ENCODE assay signal across 1 cellular context in the genomic region with DNA sequence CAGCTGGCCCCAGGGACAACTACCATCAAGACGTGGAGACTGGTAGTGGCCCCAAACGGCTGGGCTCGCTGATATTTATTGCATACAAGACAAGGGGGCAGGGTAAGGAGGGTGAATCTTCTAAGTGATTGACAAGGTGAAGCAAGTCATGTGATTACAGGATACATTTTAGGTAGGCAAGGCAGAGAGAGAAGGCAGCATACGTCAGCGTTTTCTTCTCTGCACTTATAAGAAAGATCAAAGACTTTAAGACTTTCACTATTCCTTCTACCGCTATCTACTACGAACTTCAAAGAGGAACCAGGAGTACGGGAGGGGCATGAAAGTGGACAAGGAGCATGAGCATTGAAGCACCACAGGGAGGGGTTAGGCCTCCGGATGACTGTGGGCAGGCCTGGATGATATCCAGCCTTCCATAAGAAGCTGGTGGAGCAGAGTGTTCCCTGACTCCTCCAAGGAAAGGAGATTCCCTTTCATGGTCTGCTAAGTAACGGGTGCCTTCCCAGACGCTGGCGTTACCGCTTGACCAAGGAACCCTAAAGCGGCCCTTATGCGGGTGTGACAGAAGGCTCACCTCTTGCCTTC.
TF ChIP-seq lines count a peak whose summit lies in the region.
"Not testable (repeated sequence)": the region's sequence is repeated elsewhere in the genome, so short reads cannot be mapped to it uniquely, and the experiment has no call there.

No MANE protein-coding gene starts in this region.

TF ChIP-seq in K562, 482 proteins besides CTCF, POLR2A, EP300 and RAD21:
- TF ChIP-seq LEF1 (IDR thresholded peaks at IDR 0.05) = peak; percentile 52; the same call in 1 of the 2 replicates
- TF ChIP-seq, protein P1, sequence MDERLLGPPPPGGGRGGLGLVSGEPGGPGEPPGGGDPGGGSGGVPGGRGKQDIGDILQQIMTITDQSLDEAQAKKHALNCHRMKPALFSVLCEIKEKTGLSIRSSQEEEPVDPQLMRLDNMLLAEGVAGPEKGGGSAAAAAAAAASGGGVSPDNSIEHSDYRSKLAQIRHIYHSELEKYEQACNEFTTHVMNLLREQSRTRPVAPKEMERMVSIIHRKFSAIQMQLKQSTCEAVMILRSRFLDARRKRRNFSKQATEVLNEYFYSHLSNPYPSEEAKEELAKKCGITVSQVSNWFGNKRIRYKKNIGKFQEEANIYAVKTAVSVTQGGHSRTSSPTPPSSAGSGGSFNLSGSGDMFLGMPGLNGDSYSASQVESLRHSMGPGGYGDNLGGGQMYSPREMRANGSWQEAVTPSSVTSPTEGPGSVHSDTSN (CRISPR knock-in tag; IDR thresholded peaks at IDR 0.05; ENCODE audit: low read depth) = not testable (repeated sequence)
- TF ChIP-seq, protein P1 (tag; conservative IDR thresholded peaks at IDR 0.05; ENCODE audit: low read depth) = 0 out of 2 replicates have a peak, but pooled peaks have one; percentile 38
- TF ChIP-seq, protein P2, sequence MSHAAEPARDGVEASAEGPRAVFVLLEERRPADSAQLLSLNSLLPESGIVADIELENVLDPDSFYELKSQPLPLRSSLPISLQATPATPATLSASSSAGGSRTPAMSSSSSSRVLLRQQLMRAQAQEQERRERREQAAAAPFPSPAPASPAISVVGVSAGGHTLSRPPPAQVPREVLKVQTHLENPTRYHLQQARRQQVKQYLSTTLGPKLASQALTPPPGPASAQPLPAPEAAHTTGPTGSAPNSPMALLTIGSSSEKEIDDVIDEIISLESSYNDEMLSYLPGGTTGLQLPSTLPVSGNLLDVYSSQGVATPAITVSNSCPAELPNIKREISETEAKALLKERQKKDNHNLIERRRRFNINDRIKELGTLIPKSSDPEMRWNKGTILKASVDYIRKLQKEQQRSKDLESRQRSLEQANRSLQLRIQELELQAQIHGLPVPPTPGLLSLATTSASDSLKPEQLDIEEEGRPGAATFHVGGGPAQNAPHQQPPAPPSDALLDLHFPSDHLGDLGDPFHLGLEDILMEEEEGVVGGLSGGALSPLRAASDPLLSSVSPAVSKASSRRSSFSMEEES (CRISPR knock-in tag; IDR thresholded peaks at IDR 0.05) = peak; percentile 73
- TF ChIP-seq ZNF316 (IDR thresholded peaks at IDR 0.05) = peak; percentile 63
- TF ChIP-seq, protein P3, sequence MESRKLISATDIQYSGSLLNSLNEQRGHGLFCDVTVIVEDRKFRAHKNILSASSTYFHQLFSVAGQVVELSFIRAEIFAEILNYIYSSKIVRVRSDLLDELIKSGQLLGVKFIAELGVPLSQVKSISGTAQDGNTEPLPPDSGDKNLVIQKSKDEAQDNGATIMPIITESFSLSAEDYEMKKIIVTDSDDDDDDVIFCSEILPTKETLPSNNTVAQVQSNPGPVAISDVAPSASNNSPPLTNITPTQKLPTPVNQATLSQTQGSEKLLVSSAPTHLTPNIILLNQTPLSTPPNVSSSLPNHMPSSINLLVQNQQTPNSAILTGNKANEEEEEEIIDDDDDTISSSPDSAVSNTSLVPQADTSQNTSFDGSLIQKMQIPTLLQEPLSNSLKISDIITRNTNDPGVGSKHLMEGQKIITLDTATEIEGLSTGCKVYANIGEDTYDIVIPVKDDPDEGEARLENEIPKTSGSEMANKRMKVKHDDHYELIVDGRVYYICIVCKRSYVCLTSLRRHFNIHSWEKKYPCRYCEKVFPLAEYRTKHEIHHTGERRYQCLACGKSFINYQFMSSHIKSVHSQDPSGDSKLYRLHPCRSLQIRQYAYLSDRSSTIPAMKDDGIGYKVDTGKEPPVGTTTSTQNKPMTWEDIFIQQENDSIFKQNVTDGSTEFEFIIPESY (CRISPR knock-in tag; IDR thresholded peaks at IDR 0.05) = 0 out of 2 replicates have a peak, but pooled peaks have one; percentile 35
- TF ChIP-seq, protein P4, sequence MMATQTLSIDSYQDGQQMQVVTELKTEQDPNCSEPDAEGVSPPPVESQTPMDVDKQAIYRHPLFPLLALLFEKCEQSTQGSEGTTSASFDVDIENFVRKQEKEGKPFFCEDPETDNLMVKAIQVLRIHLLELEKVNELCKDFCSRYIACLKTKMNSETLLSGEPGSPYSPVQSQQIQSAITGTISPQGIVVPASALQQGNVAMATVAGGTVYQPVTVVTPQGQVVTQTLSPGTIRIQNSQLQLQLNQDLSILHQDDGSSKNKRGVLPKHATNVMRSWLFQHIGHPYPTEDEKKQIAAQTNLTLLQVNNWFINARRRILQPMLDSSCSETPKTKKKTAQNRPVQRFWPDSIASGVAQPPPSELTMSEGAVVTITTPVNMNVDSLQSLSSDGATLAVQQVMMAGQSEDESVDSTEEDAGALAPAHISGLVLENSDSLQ (IDR thresholded peaks at IDR 0.05) = peak; percentile 79
